30 cellular contexts compared by ENCODE assay signal in genomic region chr7:65354263-65354662, GRCh38.
"Had no signal": no experiment of that assay in that cellular context is flagged by ENCODE, and none has a peak within 500 bp of the region (broad histone marks: within the 10 kb centered on the region; RNA-seq: fewer than 3 reads in every experiment).

No MANE protein-coding gene starts in this region.

- H3K27me3 ChIP-seq: neural progenitor cell, ovary, suprapubic skin, testis, tibial artery, transverse colon, upper lobe of left lung, vagina had no signal

- H3K9me3 ChIP-seq: ovary, psoas muscle, spleen, suprapubic skin, testis, tibial artery, transverse colon, upper lobe of left lung, vagina had no signal

- H3K4me3 ChIP-seq: neural progenitor cell, ovary, psoas muscle, skin epidermis, smooth muscle cell, spleen, suprapubic skin, testis, tibial artery, transverse colon, upper lobe of left lung, vagina had no signal

- H3K79me2 ChIP-seq: parathyroid adenoma had no signal

- DNase-seq: naive thymus-derived CD4-positive, alpha-beta T cell; natural killer cell; occipital lobe; ovary; posterior cingulate gyrus; psoas muscle; right cardiac atrium; spleen; stimulated activated CD4-positive, alpha-beta T cell treated with anti-CD3 and anti-CD28 coated beads, Interleukin-12 subunit alpha, Interleukin-12 subunit beta, amount 100 ng/mL, for 4 hours; stimulated activated CD4-positive, alpha-beta T cell treated with anti-CD3 and anti-CD28 coated beads, Interleukin-1b, Interleukin-23, amount 100 ng/mL, for 48 hours; stimulated activated CD4-positive, alpha-beta T cell treated with anti-CD3 and anti-CD28 coated beads, Interleukin-4, amount 100 ng/mL, for 1 hour; stimulated activated CD4-positive, alpha-beta T cell treated with anti-CD3 and anti-CD28 coated beads, Interleukin-4, amount 100 ng/mL, for 4 hours; stimulated activated CD8-positive, alpha-beta memory T cell treated with anti-CD3 and anti-CD28 coated beads, Interleukin-4, amount 100 ng/mL, for 48 hours; stimulated activated naive CD4-positive, alpha-beta T cell; stimulated activated naive CD8-positive, alpha-beta T cell treated with anti-CD3 and anti-CD28 coated beads, Interleukin-15, amount 100 ng/mL, for 72 hours; stimulated activated naive CD8-positive, alpha-beta T cell treated with anti-CD3 and anti-CD28 coated beads, Interleukin-15, Interleukin-2, amounts not matched to agents 100 U/mL and 50 U/mL, for 24 hours; substantia nigra; testis; tibial artery; transverse colon; upper lobe of left lung had no signal

- H3K4me1 ChIP-seq: neural progenitor cell, parathyroid adenoma, psoas muscle, spleen, suprapubic skin, testis, tibial artery, transverse colon, upper lobe of left lung, vagina had no signal

- H3K36me3 ChIP-seq: neural progenitor cell, ovary, spleen, suprapubic skin, tibial artery, transverse colon, upper lobe of left lung, vagina had no signal

- ATAC-seq: naive thymus-derived CD4-positive, alpha-beta T cell; natural killer cell; psoas muscle; right cardiac atrium; sciatic nerve; stimulated activated memory B cell treated with anti-CD40 and anti-IgM and Interleukin-4, amounts not matched to agents 10 μg/mL and 1 μg/mL and 100 μg/mL, for 72 hours; stimulated activated naive CD8-positive, alpha-beta T cell treated with anti-CD3 and anti-CD28 coated beads, Interleukin-15, amount 100 ng/mL, for 72 hours; stimulated activated naive CD8-positive, alpha-beta T cell treated with anti-CD3 and anti-CD28 coated beads, Interleukin-15, Interleukin-2, amounts not matched to agents 100 U/mL and 50 U/mL, for 24 hours had no signal

- H3K27ac ChIP-seq: neural progenitor cell, ovary, parathyroid adenoma, psoas muscle, skin epidermis, spleen, suprapubic skin, testis, tibial artery, transverse colon, upper lobe of left lung, vagina had no signal

- H3K4me2 ChIP-seq: neural progenitor cell, smooth muscle cell had no signal

- FAIRE-seq: urothelium cell line had no signal

- H2AFZ ChIP-seq: neural progenitor cell, parathyroid adenoma had no signal

- H3K9ac ChIP-seq: neural progenitor cell, parathyroid adenoma had no signal
